In the genomic region with DNA sequence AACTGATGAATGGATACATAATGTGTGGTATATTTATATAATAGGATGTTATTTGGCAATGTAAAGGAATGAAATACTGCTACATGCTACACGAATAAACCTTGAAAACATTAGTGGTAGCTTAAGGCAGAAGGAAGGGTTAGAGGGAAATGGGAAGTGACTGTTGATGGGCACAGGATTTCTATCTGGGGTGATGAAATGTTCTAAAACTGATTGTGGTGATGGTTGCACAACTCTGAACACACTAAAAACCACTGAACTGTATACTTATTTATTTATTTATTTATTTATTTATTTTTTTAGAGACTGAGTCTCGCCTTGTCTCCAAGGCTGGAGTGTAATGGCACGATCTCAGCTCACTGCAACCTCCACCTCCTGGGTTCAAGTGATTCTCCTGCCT, we compare ENCODE assay signal across 1 cellular context.
TF ChIP-seq lines count a peak whose summit lies in the region.

No MANE protein-coding gene starts in this region.

TF ChIP-seq in HepG2, 621 proteins besides CTCF, POLR2A, EP300 and RAD21:
- TF ChIP-seq ZNF432 (CRISPR knock-in tag; IDR thresholded peaks at IDR 0.05; ENCODE audit: borderline replicate concordance) = no peak
- TF ChIP-seq SMAD9 (CRISPR knock-in tag; IDR thresholded peaks at IDR 0.05) = no peak
- no peak for TF ChIP-seq ZNF224 (CRISPR knock-in tag; IDR thresholded peaks at IDR 0.05)
- TF ChIP-seq POLR2AphosphoS5 (IDR thresholded peaks at IDR 0.05; ENCODE audit: low read depth, low read length) = 0 out of 2 replicates have a peak, but pooled peaks have one; percentile 19
- TF ChIP-seq CEBPB (IDR thresholded peaks at IDR 0.05; ENCODE audit: borderline replicate concordance, low read depth, low read length) = 0 out of 2 replicates have a peak, but pooled peaks have one; percentile 4
- no peak for TF ChIP-seq NR2F6 (IDR thresholded peaks at IDR 0.05)
- no peak for TF ChIP-seq NR2F6 (CRISPR knock-in tag; IDR thresholded peaks at IDR 0.05)
